ENCODE assay signal across 1 cellular context in the genomic region with DNA sequence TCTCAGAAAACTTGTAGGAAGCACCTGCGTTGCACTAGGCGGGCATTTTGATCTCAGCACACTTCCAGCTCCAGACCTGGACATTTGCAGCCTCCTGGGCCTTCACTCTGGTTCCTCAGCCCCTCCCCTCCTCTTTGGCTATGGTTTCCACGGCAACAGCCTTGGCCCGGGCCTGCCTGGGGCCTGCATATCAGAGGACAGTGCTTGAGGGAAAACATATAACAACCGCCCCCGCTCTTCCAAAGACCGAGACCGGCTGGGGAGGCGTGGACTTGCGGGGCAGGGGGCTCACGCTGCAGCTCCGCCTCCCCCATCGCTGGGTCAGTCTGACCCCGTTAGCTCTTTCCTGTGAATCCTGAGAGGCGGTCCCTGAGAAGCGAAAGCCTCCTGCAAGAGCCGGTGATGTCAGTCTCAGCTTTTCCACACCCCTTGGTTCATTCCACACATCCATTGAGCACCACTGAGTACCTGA.
A peak's percentile ranks its signal among the peaks of the same experiment; 100 is the strongest.
TF ChIP-seq lines count a peak whose summit lies in the region.

No MANE protein-coding gene starts in this region.

TF ChIP-seq in HepG2, 621 proteins besides CTCF, POLR2A, EP300 and RAD21 (continued from another document):
- TF ChIP-seq, protein P1, sequence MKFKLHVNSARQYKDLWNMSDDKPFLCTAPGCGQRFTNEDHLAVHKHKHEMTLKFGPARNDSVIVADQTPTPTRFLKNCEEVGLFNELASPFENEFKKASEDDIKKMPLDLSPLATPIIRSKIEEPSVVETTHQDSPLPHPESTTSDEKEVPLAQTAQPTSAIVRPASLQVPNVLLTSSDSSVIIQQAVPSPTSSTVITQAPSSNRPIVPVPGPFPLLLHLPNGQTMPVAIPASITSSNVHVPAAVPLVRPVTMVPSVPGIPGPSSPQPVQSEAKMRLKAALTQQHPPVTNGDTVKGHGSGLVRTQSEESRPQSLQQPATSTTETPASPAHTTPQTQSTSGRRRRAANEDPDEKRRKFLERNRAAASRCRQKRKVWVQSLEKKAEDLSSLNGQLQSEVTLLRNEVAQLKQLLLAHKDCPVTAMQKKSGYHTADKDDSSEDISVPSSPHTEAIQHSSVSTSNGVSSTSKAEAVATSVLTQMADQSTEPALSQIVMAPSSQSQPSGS (CRISPR knock-in tag; IDR thresholded peaks at IDR 0.05), result 0 out of 2 replicates have a peak, but pooled peaks have one; percentile 9
- TF ChIP-seq RFXAP (CRISPR knock-in tag; IDR thresholded peaks at IDR 0.05; ENCODE audit: borderline replicate concordance) (0 out of 2 replicates have a peak, but pooled peaks have one; percentile 16), ZNF564 (CRISPR knock-in tag; IDR thresholded peaks at IDR 0.05) (peak; percentile 31; the same call in 1 of the 2 replicates), ZFP1 (CRISPR knock-in tag; IDR thresholded peaks at IDR 0.05) (no peak), GATAD2A (CRISPR knock-in tag; IDR thresholded peaks at IDR 0.05) (peak; percentile 68; the same call in 1 of the 2 replicates), DR1 (CRISPR knock-in tag; IDR thresholded peaks at IDR 0.05) (no peak), ZNF12 (CRISPR knock-in tag; IDR thresholded peaks at IDR 0.05) (peak; percentile 63; the same call in 1 of the 2 replicates), TARDBP (CRISPR knock-in tag; IDR thresholded peaks at IDR 0.05) (peak; percentile 75), ELF3 (CRISPR knock-in tag; IDR thresholded peaks at IDR 0.05) (peak; percentile 20; the same call in 1 of the 2 replicates), SPEN (CRISPR knock-in tag; IDR thresholded peaks at IDR 0.05; ENCODE audit: low read depth) (peak; percentile 44; the same call in 1 of the 2 replicates), ZNF549 (CRISPR knock-in tag; IDR thresholded peaks at IDR 0.05) (no peak), ZNF558 (CRISPR knock-in tag; IDR thresholded peaks at IDR 0.05; ENCODE audit: borderline replicate concordance) (0 out of 2 replicates have a peak, but pooled peaks have one; percentile 35), CREM (IDR thresholded peaks at IDR 0.05) (peak; percentile 32; the same call in 1 of the 2 replicates), CREM (CRISPR knock-in tag; IDR thresholded peaks at IDR 0.05) (no peak), ZNF614 (CRISPR knock-in tag; IDR thresholded peaks at IDR 0.05; ENCODE audit: borderline replicate concordance) (0 out of 2 replicates have a peak, but pooled peaks have one; percentile 11), SRSF1 (optimal IDR thresholded peaks at IDR 0.05; ENCODE audit: low read depth, low read length) (peak; percentile 42), SNAPC2 (CRISPR knock-in tag; IDR thresholded peaks at IDR 0.05) (peak; percentile 69; the same call in 1 of the 2 replicates), TCF7 (IDR thresholded peaks at IDR 0.05; ENCODE audit: low read depth) (no peak), GABPB1 (CRISPR knock-in tag; IDR thresholded peaks at IDR 0.05) (peak; percentile 27; the same call in 1 of the 2 replicates), TMF1 (CRISPR knock-in tag; IDR thresholded peaks at IDR 0.05; ENCODE audit: low read depth) (peak; percentile 73), ZNF256 (CRISPR knock-in tag; conservative IDR thresholded peaks at IDR 0.05) (no peak), TAF1 (CRISPR knock-in tag; IDR thresholded peaks at IDR 0.05) (peak; percentile 22; the same call in 1 of the 2 replicates)
- TF ChIP-seq, protein P2, sequence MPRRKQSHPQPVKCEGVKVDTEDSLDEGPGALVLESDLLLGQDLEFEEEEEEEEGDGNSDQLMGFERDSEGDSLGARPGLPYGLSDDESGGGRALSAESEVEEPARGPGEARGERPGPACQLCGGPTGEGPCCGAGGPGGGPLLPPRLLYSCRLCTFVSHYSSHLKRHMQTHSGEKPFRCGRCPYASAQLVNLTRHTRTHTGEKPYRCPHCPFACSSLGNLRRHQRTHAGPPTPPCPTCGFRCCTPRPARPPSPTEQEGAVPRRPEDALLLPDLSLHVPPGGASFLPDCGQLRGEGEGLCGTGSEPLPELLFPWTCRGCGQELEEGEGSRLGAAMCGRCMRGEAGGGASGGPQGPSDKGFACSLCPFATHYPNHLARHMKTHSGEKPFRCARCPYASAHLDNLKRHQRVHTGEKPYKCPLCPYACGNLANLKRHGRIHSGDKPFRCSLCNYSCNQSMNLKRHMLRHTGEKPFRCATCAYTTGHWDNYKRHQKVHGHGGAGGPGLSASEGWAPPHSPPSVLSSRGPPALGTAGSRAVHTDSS (CRISPR knock-in tag; conservative IDR thresholded peaks at IDR 0.05), result no peak
- TF ChIP-seq, protein P3, sequence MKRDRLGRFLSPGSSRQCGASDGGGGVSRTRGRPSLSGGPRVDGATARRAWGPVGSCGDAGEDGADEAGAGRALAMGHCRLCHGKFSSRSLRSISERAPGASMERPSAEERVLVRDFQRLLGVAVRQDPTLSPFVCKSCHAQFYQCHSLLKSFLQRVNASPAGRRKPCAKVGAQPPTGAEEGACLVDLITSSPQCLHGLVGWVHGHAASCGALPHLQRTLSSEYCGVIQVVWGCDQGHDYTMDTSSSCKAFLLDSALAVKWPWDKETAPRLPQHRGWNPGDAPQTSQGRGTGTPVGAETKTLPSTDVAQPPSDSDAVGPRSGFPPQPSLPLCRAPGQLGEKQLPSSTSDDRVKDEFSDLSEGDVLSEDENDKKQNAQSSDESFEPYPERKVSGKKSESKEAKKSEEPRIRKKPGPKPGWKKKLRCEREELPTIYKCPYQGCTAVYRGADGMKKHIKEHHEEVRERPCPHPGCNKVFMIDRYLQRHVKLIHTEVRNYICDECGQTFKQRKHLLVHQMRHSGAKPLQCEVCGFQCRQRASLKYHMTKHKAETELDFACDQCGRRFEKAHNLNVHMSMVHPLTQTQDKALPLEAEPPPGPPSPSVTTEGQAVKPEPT (CRISPR knock-in tag; IDR thresholded peaks at IDR 0.05; ENCODE audit: low read depth), result no peak
TF ChIP-seq in HepG2: peak in this region for 116.
